ENCODE assay signal across 8 cellular contexts in the genomic region with DNA sequence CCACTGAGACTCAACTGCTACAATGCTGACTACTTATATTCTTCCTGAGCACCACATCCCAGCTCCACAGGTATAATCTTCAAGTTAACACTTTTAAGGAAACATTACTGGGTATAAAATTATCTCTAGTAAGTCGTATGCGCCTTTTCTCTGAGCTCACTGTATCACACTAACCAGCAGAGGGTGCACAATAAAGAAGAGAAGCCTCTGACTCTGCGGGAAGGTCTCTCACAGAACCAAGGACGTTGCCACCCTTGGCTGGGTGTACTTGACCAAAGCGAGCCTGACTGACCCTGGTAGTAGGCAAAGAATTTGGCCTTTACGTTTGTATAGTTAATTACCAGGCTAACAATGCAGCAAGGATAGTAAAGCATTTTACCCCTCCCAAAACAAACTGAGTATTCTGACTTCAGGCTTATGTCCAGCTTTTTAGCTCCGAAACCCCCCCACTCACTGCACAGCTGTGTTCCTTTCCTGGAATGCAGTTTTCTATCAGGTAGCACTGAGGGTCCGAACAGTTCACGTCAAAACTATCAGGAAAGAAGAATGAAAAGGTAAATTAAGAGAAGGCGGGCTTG. TPM values are rescaled to one million over a fixed set of nuclear protein-coding genes. Genes with fewer than 3 reads are reported as not detected.
DNase-seq lines count a peak whose midpoint lies in the region; TF ChIP-seq lines count a peak whose summit lies in the region.

Gene BTBD18 (minus strand): TSS at position 144 of the 578 bp plus-strand sequence. CDS start 631 bp downstream, outside the sequence.

- DNase-seq in AG04450 (ENCODE audit: low read depth, low spot score) (no peak), GM13976 (ENCODE audit: low spot score) (peak; percentile 71), NCI-H748 treated with DMSO at 0.1 percent for 48 hours (lab: John Stamatoyannopoulos, UW) (peak; percentile 6), choroid plexus epithelial cell (ENCODE audit: low read depth) (peak; percentile 79), lung microvascular endothelial cell (ENCODE audit: low read depth in 2 of 2) (peak; percentile 70 to 78), lower leg skin (ENCODE audit: low spot score in 2 of 2) (no peak)
- no peak for DNase-seq in stimulated activated CD4-positive, alpha-beta T cell treated with anti-CD3 and anti-CD28 coated beads, Interleukin-1b, Interleukin-23, amount 100 ng/mL, for 48 hours
- DNase-seq in activated CD4-positive, alpha-beta T cell treated with anti-CD3 and anti-CD28 coated beads, Interleukin-2, amount 50 U/mL, for 1 hour: no peak

- 57% methylated on average over 10 of the region's 10 CpGs for WGBS in lower leg skin, 2 donors

- POLR2A ChIA-PET in AG04450 (lab: Yijun Ruan, JAX): interaction anchor here (0.5 to 1.8 kb wide), 4 partner anchors 9 to 49 kb away, joined by 3 to 6 read pairs (median 4); partner anchors contain the start of genes CTNND1 and SELENOH

- peak; percentile 56 for TF ChIP-seq CTCF in AG04450 (IDR thresholded peaks at IDR 0.05; ENCODE audit: low read depth, low read length)
- peak; percentile 43 for TF ChIP-seq CTCF in GM13976 (IDR thresholded peaks at IDR 0.05; ENCODE audit: borderline replicate concordance, control extremely low read depth, extremely low read depth, insufficient read depth, missing control alignments)
- TF ChIP-seq CTCF in choroid plexus epithelial cell (conservative IDR thresholded peaks at IDR 0.05; ENCODE audit: low read depth, low read length): peak; percentile 72
- no peak for TF ChIP-seq CTCF in lower leg skin (IDR thresholded peaks at IDR 0.05)

- no peak for TF ChIP-seq POLR2A in lower leg skin (IDR thresholded peaks at IDR 0.05)

- no peak within 1 kb of the TSS for H3K27ac ChIP-seq in AG04450 (ENCODE audit: low read depth, low read length)

- in situ Hi-C loops in GM13976 (cut with MboI; ENCODE audit: low sequenced_read_pairs, unreplicated experiment): no loop called here

- intact Hi-C loops in lower leg skin (cut with DNase I; ENCODE audit: low total_unique reads): no loop called here

- H3K4me3 ChIP-seq in AG04450 (ENCODE audit: low read depth, low read length) (no peak within 1 kb of the TSS), choroid plexus epithelial cell (ENCODE audit: low read depth, low read length) (no peak within 1 kb of the TSS), lower leg skin (ENCODE audit: low read depth, poor library complexity, severe bottlenecking) (no peak within 1 kb of the TSS)

- peaks cover 7% of the 10 kb centered on the region; the same call in 1 of the 2 replicates for H3K9me3 ChIP-seq in AG04450 (ENCODE audit: control insufficient read depth, insufficient read depth, low read length)

- no peaks in the 10 kb centered on the region for H3K27me3 ChIP-seq in AG04450 (ENCODE audit: control insufficient read depth, insufficient read depth, low read length)

- CTCF ChIA-PET in AG04450 (lab: Charles Lee): interaction anchor here (0.5 to 9.6 kb wide), 20 partner anchors 8 to 774 kb away, joined by 3 to 149 read pairs (median 4); partner anchors contain the start of genes CTNND1 and SELENOH

RNA-seq across cellular contexts. Expression of gene BTBD18, which starts in this region (rescaled TPM):
- polyA plus RNA-seq in AG04450 (2011; rRNA removed): not detected in 2 replicates
- polyA minus RNA-seq in AG04450 (2011; rRNA and poly(A)+ RNA removed): not detected in 2 replicates
- total RNA-seq in lung microvascular endothelial cell (not detected in 2 replicates), lower leg skin (not detected)

Comparison
In these comparisons a context has a peak if more than half of its experiments do, and no peak if none do; other contexts are left out.
1. Peak in DNase-seq in lung microvascular endothelial cell; RNA of the gene not detected or under 1 TPM.
2. DNase-seq: peak in GM13976 (single experiment), NCI-H748 treated with DMSO at 0.1 percent for 48 hours (single experiment) and choroid plexus epithelial cell (single experiment); none in AG04450 (single experiment), stimulated activated CD4-positive, alpha-beta T cell treated with anti-CD3 and anti-CD28 coated beads, Interleukin-1b, Interleukin-23, amount 100 ng/mL, for 48 hours (single experiment), activated CD4-positive, alpha-beta T cell treated with anti-CD3 and anti-CD28 coated beads, Interleukin-2, amount 50 U/mL, for 1 hour (single experiment) and lower leg skin (0 of 2).
3. CTCF ChIP-seq: peak in AG04450 (single experiment), GM13976 (single experiment) and choroid plexus epithelial cell (single experiment); none in lower leg skin (0 of 3).